ENCODE assay signal across 26 cellular contexts in the genomic region with DNA sequence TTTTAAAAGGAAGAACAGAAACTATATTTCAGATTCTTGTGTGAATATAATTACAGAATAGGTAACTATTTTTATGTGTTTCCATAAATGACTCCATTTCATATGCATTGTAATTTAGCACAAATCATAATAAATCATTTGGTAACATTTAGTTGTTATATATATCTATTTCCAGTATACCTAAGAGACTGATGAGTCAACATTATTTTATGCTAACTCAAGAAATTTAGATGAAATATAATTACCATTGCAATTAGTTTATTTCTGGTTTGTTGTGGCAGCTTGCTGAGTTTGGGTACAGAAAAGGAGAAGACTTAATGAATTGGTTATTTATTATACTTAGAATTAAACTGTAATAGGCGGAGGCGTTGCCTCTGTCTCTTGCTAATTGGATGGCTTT.
DNase-seq lines count a peak whose midpoint lies in the region; ATAC-seq, FAIRE-seq and TF ChIP-seq lines count a peak whose summit lies in the region.
"Had no signal": no experiment of that assay in that cellular context is flagged by ENCODE, and none has a peak within 500 bp of the region (broad histone marks: within the 10 kb centered on the region; RNA-seq: fewer than 3 reads in every experiment).

No MANE protein-coding gene starts in this region.

- H3K18ac ChIP-seq in IMR-90 (ENCODE audit: low read depth, low read length), result no peak overlapping the region

- no peak overlapping the region for H4K8ac ChIP-seq in IMR-90 (ENCODE audit: low read depth in 2 of 2, low read length in 2 of 2)

- no peak overlapping the region for H2BK15ac ChIP-seq in IMR-90 (ENCODE audit: low read depth, low read length)

- no peak for TF ChIP-seq RAD21 in HepG2 (CRISPR knock-in tag; IDR thresholded peaks at IDR 0.05)
- no peak for TF ChIP-seq RAD21 in IMR-90 (IDR thresholded peaks at IDR 0.05; ENCODE audit: low read length)

- TF ChIP-seq EP300 in HepG2 (IDR thresholded peaks at IDR 0.05; ENCODE audit: low read depth in 2 of 2, low read length in 2 of 2) (no peak), HepG2 (CRISPR knock-in tag; IDR thresholded peaks at IDR 0.05; ENCODE audit: borderline replicate concordance) (no peak)

- no peak overlapping the region for H2BK20ac ChIP-seq in IMR-90 (ENCODE audit: low read depth, low read length)

- H3K4ac ChIP-seq in IMR-90 (ENCODE audit: low read depth, low read length), result no peak overlapping the region

- H3K4me1 ChIP-seq in HepG2 (ENCODE audit: insufficient read depth, low read length) (no peaks in the 10 kb centered on the region), right lobe of liver (no peaks in the 10 kb centered on the region), IMR-90 (ENCODE audit: control insufficient read depth, insufficient read depth, low read length) (peaks cover 2% of the 10 kb centered on the region; the same call in 1 of the 2 replicates)
- H3K4me1 ChIP-seq: BLaER1 treated with 17β-estradiol and CSF1 and Interleukin-3, amounts not matched to agents 10 nM and 100 nM had no signal

- H3K23ac ChIP-seq in IMR-90 (ENCODE audit: low read depth, low read length), result no peak overlapping the region

- no peak overlapping the region for H4K5ac ChIP-seq in IMR-90 (ENCODE audit: low read depth, low read length)

- no peak overlapping the region for H3K14ac ChIP-seq in IMR-90 (replicated peaks; ENCODE audit: low read depth, low read length)

- H3K9ac ChIP-seq in HepG2 (ENCODE audit: insufficient read depth, low read depth, low read length), result no peak overlapping the region
- H3K9ac ChIP-seq in IMR-90 (ENCODE audit: low read depth, low read length), result no peak overlapping the region
- H3K9ac ChIP-seq: BLaER1 treated with 17β-estradiol and CSF1 and Interleukin-3, amounts not matched to agents 10 nM and 100 nM had no signal

- in situ Hi-C loops in HepG2 (cut with HindIII; ENCODE audit: extremely low pct_ligation_motif_present, low pct_unique_long_range_greater_than_20kb), result no loop called here
- in situ Hi-C loops in IMR-90 (cut with MboI; ENCODE audit: low sequenced_read_pairs), result no loop called here

- no peak for TF ChIP-seq POLR2A in HepG2 (IDR thresholded peaks at IDR 0.05; ENCODE audit: insufficient read depth in 1 of 2, low read depth in 2 of 2, low read length in 2 of 2)
- no peak for TF ChIP-seq POLR2A in right lobe of liver (IDR thresholded peaks at IDR 0.05)
- no peak for TF ChIP-seq POLR2A in IMR-90 (IDR thresholded peaks at IDR 0.05; ENCODE audit: low read depth, low read length)

- H3K4me3 ChIP-seq in HepG2 (replicated peaks in 1 of 3; ENCODE audit: insufficient read depth in 1 of 3, low read depth in 2 of 3, low read length in 3 of 3) (no peak overlapping the region), right lobe of liver (no peak overlapping the region), IMR-90 (ENCODE audit: insufficient read depth, low read depth, low read length) (no peak overlapping the region)
- H3K4me3 ChIP-seq: BLaER1 treated with 17β-estradiol and CSF1 and Interleukin-3, amounts not matched to agents 10 nM and 100 nM; GM12878 had no signal

- H2AFZ ChIP-seq in HepG2 (ENCODE audit: low read length) (no peak overlapping the region), IMR-90 (replicated peaks; ENCODE audit: low read length, poor library complexity) (no peak overlapping the region)

- 0% methylated on average over 2 of the region's 2 CpGs for WGBS in HepG2 (ENCODE audit: low lambda C conversion rate)
- WGBS in right lobe of liver (ENCODE audit: insufficient coverage, low coverage, low lambda C conversion rate, missing lambda C conversion rate), result 80% methylated on average over 2 of the region's 2 CpGs
- WGBS in IMR-90 (ENCODE audit: extremely low coverage in 2 of 2, insufficient read length in 1 of 2), 2 experiments, result no CpG with 5 or more reads among the region's 2 CpGs

- H3K9me3 ChIP-seq in HepG2 (ENCODE audit: low read length), result peaks cover 8% of the 10 kb centered on the region; the same call in 1 of the 2 replicates
- H3K9me3 ChIP-seq in right lobe of liver, result no peaks in the 10 kb centered on the region
- H3K9me3 ChIP-seq in IMR-90 (ENCODE audit: control insufficient read depth, insufficient read depth, low read length), result no peaks in the 10 kb centered on the region; the same call in 1 of the 2 replicates
- H3K9me3 ChIP-seq: Caco-2 had no signal

- no peak overlapping the region for H2BK120ac ChIP-seq in IMR-90 (ENCODE audit: low read depth, low read length)

- intact Hi-C loops in HepG2 (cut with micrococcal nuclease; ENCODE audit: unreplicated experiment) (loop anchor here (5.0 kb wide), 1 partner anchor 617 kb away; no protein-coding TSS in a partner anchor), right lobe of liver (cut with DNase I) (no loop called here), IMR-90 (cut with micrococcal nuclease) (no loop called here)

- ATAC-seq in HepG2 (no peak), right lobe of liver (no peak), IMR-90 (ENCODE audit: low read depth) (no peak), HG03039 (IDR thresholded peaks at IDR 0.05; ENCODE audit: unreplicated experiment) (no peak)
- ATAC-seq: CD8-positive, alpha-beta T cell; GM12878 had no signal

- FAIRE-seq in HepG2 (lab: Jason Lieb, UNC) (no peak), frontal cortex (lab: Jason Lieb, UNC) (peak; percentile 15), D721Med (lab: Jason Lieb, UNC) (no peak)
- FAIRE-seq: GM12878, GM12892, GM18507 had no signal

- TF ChIP-seq CTCF in HepG2 (CRISPR knock-in tag; IDR thresholded peaks at IDR 0.05) (no peak), right lobe of liver (IDR thresholded peaks at IDR 0.05) (no peak), IMR-90 (conservative IDR thresholded peaks at IDR 0.05; ENCODE audit: low read depth, low read length) (no peak), RWPE1 (conservative IDR thresholded peaks at IDR 0.05; ENCODE audit: low read depth) (0 out of 2 replicates have a peak, but pooled peaks have one; percentile 4), D721Med (IDR thresholded peaks at IDR 0.05; ENCODE audit: insufficient read depth, missing control alignments) (no peak)

- no peak for DNase-seq in HepG2 (ENCODE audit: low spot score)
- no peak for DNase-seq in right lobe of liver
- no peak for DNase-seq in IMR-90
- no peak for DNase-seq in RWPE1 (ENCODE audit: low spot score)
- DNase-seq in frontal cortex (ENCODE audit: low spot score in 2 of 2), result no peak
- no peak for DNase-seq in D721Med (ENCODE audit: insufficient read length, low spot score)
- DNase-seq in NCI-H526 treated with DMSO at 0.1 percent for 48 hours (lab: John Stamatoyannopoulos, UW), result no peak
- DNase-seq: AML-193; Caco-2; Calu3; CD4-positive, alpha-beta T cell; CD8-positive, alpha-beta T cell; DMS 273 treated with DMSO at 0.1 percent for 48 hours; DMS153; DMS53; DMS79; DND-41; EL; GDM1 had no signal

- no peak overlapping the region for H3K27ac ChIP-seq in HepG2 (ENCODE audit: extremely low read length, insufficient read depth, low read length)
- H3K27ac ChIP-seq in right lobe of liver, result no peak overlapping the region
- no peak overlapping the region for H3K27ac ChIP-seq in IMR-90 (ENCODE audit: insufficient read depth, low read length)
- no peak overlapping the region for H3K27ac ChIP-seq in RWPE1
- H3K27ac ChIP-seq: 22Rv1; BLaER1 treated with 17β-estradiol and CSF1 and Interleukin-3, amounts not matched to agents 10 nM and 100 nM; C4-2B had no signal

- dilution Hi-C loops in IMR-90 (cut with HindIII; ENCODE audit: low sequenced_read_pairs, unreplicated experiment), result no loop called here

- H3K36me3 ChIP-seq in HepG2 (replicated peaks in 1 of 2; ENCODE audit: control insufficient read depth in 1 of 2, insufficient read depth in 2 of 2, low read length in 2 of 2) (no peaks in the 10 kb centered on the region), right lobe of liver (no peaks in the 10 kb centered on the region), IMR-90 (ENCODE audit: control insufficient read depth, insufficient read depth, low read length) (no peaks in the 10 kb centered on the region)
- H3K36me3 ChIP-seq: BLaER1 treated with 17β-estradiol and CSF1 and Interleukin-3, amounts not matched to agents 10 nM and 100 nM had no signal

- POLR2A ChIA-PET in HepG2 (lab: Yijun Ruan, JAX), result no interaction called here
- POLR2A ChIA-PET in IMR-90 (lab: Charles Lee; ENCODE audit: unreplicated experiment), result no interaction called here
- POLR2A ChIA-PET in RWPE1 (lab: Yijun Ruan, JAX; ENCODE audit: low non-redundant PET), result no interaction called here

- H3K56ac ChIP-seq in IMR-90 (ENCODE audit: extremely low read depth, insufficient read depth, low read length), result no peak overlapping the region

- BruUV-seq in HepG2 (replicated peaks; lab: Mats Ljungman, UMichigan) (no TSS peak), IMR-90 (replicated peaks; lab: Mats Ljungman, UMichigan) (no TSS peak)

- H4K20me1 ChIP-seq in HepG2 (ENCODE audit: insufficient read depth, low read length) (no peaks in the 10 kb centered on the region), IMR-90 (ENCODE audit: insufficient read depth, low read length) (no peaks in the 10 kb centered on the region)
- H4K20me1 ChIP-seq: BLaER1 treated with 17β-estradiol and CSF1 and Interleukin-3, amounts not matched to agents 10 nM and 100 nM had no signal

- H3K79me2 ChIP-seq in HepG2 (ENCODE audit: insufficient read depth, low read length), result no peaks in the 10 kb centered on the region

- H2AK9ac ChIP-seq in IMR-90 (replicated peaks; ENCODE audit: low read depth, low read length, poor library complexity), result no peak overlapping the region

- H2BK5ac ChIP-seq in IMR-90 (ENCODE audit: low read depth, low read length, poor library complexity, severe bottlenecking), result no peak overlapping the region

- CTCF ChIA-PET in HepG2 (lab: Yijun Ruan, JAX; ENCODE audit: low intra/inter-chr PET ratio, low total read pairs), result no interaction called here
- CTCF ChIA-PET in IMR-90 (lab: Yijun Ruan, JAX), result no interaction called here
- CTCF ChIA-PET in RWPE1 (lab: Yijun Ruan, JAX), result no interaction called here

- no peak overlapping the region for H3K4me2 ChIP-seq in HepG2 (ENCODE audit: low read depth, low read length)
- no peak overlapping the region for H3K4me2 ChIP-seq in IMR-90 (ENCODE audit: low read depth, low read length)
- H3K4me2 ChIP-seq: BLaER1 treated with 17β-estradiol and CSF1 and Interleukin-3, amounts not matched to agents 10 nM and 100 nM had no signal

- H3K27me3 ChIP-seq in HepG2 (ENCODE audit: control insufficient read depth in 1 of 2, insufficient read depth in 2 of 2, low read length in 2 of 2) (no peaks in the 10 kb centered on the region), right lobe of liver (no peaks in the 10 kb centered on the region), IMR-90 (ENCODE audit: control insufficient read depth, insufficient read depth, low read length) (no peaks in the 10 kb centered on the region)
- H3K27me3 ChIP-seq: BLaER1 treated with 17β-estradiol and CSF1 and Interleukin-3, amounts not matched to agents 10 nM and 100 nM had no signal

- no peaks in the 10 kb centered on the region for H3K9me1 ChIP-seq in IMR-90 (ENCODE audit: insufficient read depth, low read length)

- no peak overlapping the region for H4K91ac ChIP-seq in IMR-90 (ENCODE audit: insufficient read depth, low read depth, low read length)

- no peak overlapping the region for H2AK5ac ChIP-seq in IMR-90 (ENCODE audit: low read depth, low read length)

- no peaks in the 10 kb centered on the region for H3K79me1 ChIP-seq in IMR-90 (ENCODE audit: low read depth in 1 of 2, low read length in 2 of 2)

TF ChIP-seq in IMR-90, 13 proteins besides CTCF, POLR2A, EP300 and RAD21 (continues in another document):
- peak; percentile 58 for TF ChIP-seq MAFK (IDR thresholded peaks at IDR 0.05; ENCODE audit: low read depth, low read length)
- TF ChIP-seq RFX5 (IDR thresholded peaks at IDR 0.05; ENCODE audit: low read depth, low read length), result no peak
